Comparison of ENCODE assay signal across 12 cellular contexts in the genomic region with DNA sequence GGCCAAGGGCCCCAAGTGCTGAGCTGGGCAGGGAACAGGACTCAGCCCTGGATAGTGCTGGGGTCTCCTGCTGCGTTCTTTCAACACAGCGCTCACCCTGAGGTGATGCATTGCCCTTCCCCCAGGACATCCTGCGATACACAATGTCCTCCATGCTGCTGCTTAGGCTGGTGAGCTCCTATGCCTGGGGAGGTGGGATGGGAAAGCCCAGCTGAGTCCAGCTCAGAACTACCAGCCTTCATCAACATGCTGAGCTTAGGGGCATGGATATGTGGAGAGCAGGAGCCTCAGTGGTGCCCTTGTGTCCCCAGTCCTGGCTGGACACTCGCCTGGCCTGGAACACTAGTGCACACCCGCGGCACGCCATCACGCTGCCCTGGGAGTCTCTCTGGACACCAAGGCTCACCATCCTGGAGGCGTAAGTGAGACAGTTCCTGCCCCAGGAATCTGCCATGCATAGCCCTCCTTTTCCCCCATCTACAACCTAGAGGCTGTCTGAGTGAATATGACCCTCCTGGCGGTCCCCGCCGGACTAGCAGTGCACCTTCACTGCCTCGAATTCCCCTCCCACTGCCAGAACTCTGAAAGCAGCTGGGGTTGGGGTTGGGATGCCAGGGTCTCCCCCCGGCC. TPM values are rescaled to one million over a fixed set of nuclear protein-coding genes. Genes with fewer than 3 reads are reported as not detected.
DNase-seq lines count a peak whose midpoint lies in the region; ATAC-seq and TF ChIP-seq lines count a peak whose summit lies in the region.
"Had no signal": no experiment of that assay in that cellular context is flagged by ENCODE, and none has a peak within 500 bp of the region (broad histone marks: within the 10 kb centered on the region; RNA-seq: fewer than 3 reads in every experiment).

No MANE protein-coding gene starts in this region.

- no peak overlapping the region for H3K27ac Mint-ChIP-seq in activated naive CD4-positive, alpha-beta T cell treated with anti-CD3 and anti-CD28 coated beads for 36 hours
- H3K27ac Mint-ChIP-seq: T-helper 2 cell treated with Interferon-gamma antibody and Interleukin-4, amounts not matched to agents 5 μg/mL and 100 μg/mL, for 36 hours had no signal

- no peak overlapping the region for H3K4me3 ChIP-seq in fibroblast of pulmonary artery (replicated peaks; ENCODE audit: low read depth, low read length)
- H3K4me3 ChIP-seq: adrenal gland had no signal

- ATAC-seq in sciatic nerve (peak; percentile 2), HG02571 (IDR thresholded peaks at IDR 0.05; ENCODE audit: unreplicated experiment) (no peak)

- no peak overlapping the region for H3K4me3 Mint-ChIP-seq in activated naive CD4-positive, alpha-beta T cell treated with anti-CD3 and anti-CD28 coated beads for 36 hours
- H3K4me3 Mint-ChIP-seq: T-helper 2 cell treated with Interferon-gamma antibody and Interleukin-4, amounts not matched to agents 5 μg/mL and 100 μg/mL, for 36 hours had no signal

- intact Hi-C loops in activated naive CD4-positive, alpha-beta T cell treated with anti-CD3 and anti-CD28 coated beads for 36 hours (cut with micrococcal nuclease): no loop called here
- intact Hi-C loops in sciatic nerve (cut with DNase I): no loop called here

- H3K9me3 Mint-ChIP-seq in activated naive CD4-positive, alpha-beta T cell treated with anti-CD3 and anti-CD28 coated beads for 36 hours: no peaks in the 10 kb centered on the region
- H3K9me3 Mint-ChIP-seq: T-helper 2 cell treated with Interferon-gamma antibody and Interleukin-4, amounts not matched to agents 5 μg/mL and 100 μg/mL, for 36 hours had no signal

- peak; percentile 36 for DNase-seq in activated naive CD4-positive, alpha-beta T cell treated with anti-CD3 and anti-CD28 coated beads, Interleukin-2, amount 50 U/mL, for 16 hours
- DNase-seq in activated naive CD4-positive, alpha-beta T cell treated with anti-CD3 and anti-CD28 coated beads for 36 hours: no peak
- DNase-seq in M059J (ENCODE audit: low read depth): peak; percentile 26
- no peak for DNase-seq in fibroblast of pulmonary artery (ENCODE audit: low read depth)
- peak; percentile 50 for DNase-seq in sciatic nerve (ENCODE audit: low spot score)
- no peak for DNase-seq in NCI-H2107 treated with DMSO at 0.1 percent for 48 hours (lab: John Stamatoyannopoulos, UW; ENCODE audit: unreplicated experiment)
- DNase-seq in stimulated activated CD4-positive, alpha-beta T cell treated with anti-CD3 and anti-CD28 coated beads, Interleukin-2, amount 100 ng/mL, for 24 hours: no peak
- DNase-seq: adrenal gland, DMS153, mesenchymal stem cell had no signal

- TF ChIP-seq CTCF in fibroblast of pulmonary artery (IDR thresholded peaks at IDR 0.05; ENCODE audit: low read length, missing control alignments): peak; percentile 5

- CTCF ChIA-PET in activated naive CD4-positive, alpha-beta T cell treated with anti-CD3 and anti-CD28 coated beads for 36 hours (lab: Charles Lee): interaction anchor here (2.3 kb wide), 1 partner anchor 65 kb away, joined by 11 read pairs; no protein-coding TSS in a partner anchor

- peaks cover 4% of the 10 kb centered on the region for H3K36me3 Mint-ChIP-seq in activated naive CD4-positive, alpha-beta T cell treated with anti-CD3 and anti-CD28 coated beads for 36 hours (ENCODE audit: low read depth)

- H3K4me1 Mint-ChIP-seq in activated naive CD4-positive, alpha-beta T cell treated with anti-CD3 and anti-CD28 coated beads for 36 hours (ENCODE audit: low read depth): peaks cover 45% of the 10 kb centered on the region

- peaks cover 44% of the 10 kb centered on the region for H3K27me3 Mint-ChIP-seq in activated naive CD4-positive, alpha-beta T cell treated with anti-CD3 and anti-CD28 coated beads for 36 hours (ENCODE audit: low read depth)

RNA-seq across cellular contexts. Expression of gene ZACN, which starts 0.7 kb away (rescaled TPM):
- 1 to 10 TPM; 6.4 to 6.5 TPM for total RNA-seq in activated naive CD4-positive, alpha-beta T cell treated with anti-CD3 and anti-CD28 coated beads for 36 hours
- 0.02 TPM in 1 of 2 replicates, not detected in the other for total RNA-seq in M059J (2014; rRNA removed; shearing (Covaris generic))
- not detected for total RNA-seq in sciatic nerve

RNA-seq across cellular contexts. Expression of gene GALR2, which starts 5.1 kb away (rescaled TPM):
- total RNA-seq in activated naive CD4-positive, alpha-beta T cell treated with anti-CD3 and anti-CD28 coated beads for 36 hours: 1 to 10 TPM; 3.3 to 3.6 TPM
- total RNA-seq in M059J (2014; rRNA removed; shearing (Covaris generic)): 0.30 and 0.96 TPM in 2 replicates
- total RNA-seq in sciatic nerve: not detected
- total RNA-seq: adrenal gland had no signal

RNA-seq across cellular contexts. Expression of gene SRP68, which starts 7.4 kb away (rescaled TPM):
- total RNA-seq in activated naive CD4-positive, alpha-beta T cell treated with anti-CD3 and anti-CD28 coated beads for 36 hours: 100 to 1,000 TPM; 127 to 131 TPM
- total RNA-seq in M059J (2014; rRNA removed; shearing (Covaris generic)): 19.0 and 28.5 TPM in 2 replicates
- total RNA-seq in sciatic nerve: 65.1 TPM

RNA-seq across cellular contexts. Expression of gene EXOC7, which starts 23.9 kb away (rescaled TPM):
- 10 to 100 TPM; 43.5 to 46.6 TPM for total RNA-seq in activated naive CD4-positive, alpha-beta T cell treated with anti-CD3 and anti-CD28 coated beads for 36 hours
- total RNA-seq in M059J (2014; rRNA removed; shearing (Covaris generic)): 39.0 and 69.9 TPM in 2 replicates
- total RNA-seq in sciatic nerve: 125 TPM

RNA-seq across cellular contexts. Expression of gene EVPL, which starts 52.6 kb away (rescaled TPM):
- under 1 TPM in 1 of 2 experiments, not detected in 1; 0.14 TPM for total RNA-seq in activated naive CD4-positive, alpha-beta T cell treated with anti-CD3 and anti-CD28 coated beads for 36 hours
- total RNA-seq in M059J (2014; rRNA removed; shearing (Covaris generic)): not detected in 2 replicates
- 1.2 TPM for total RNA-seq in sciatic nerve

Comparison
In these comparisons a context has a peak if more than half of its experiments do, and no peak if none do; other contexts are left out.
1. DNase-seq: peak in activated naive CD4-positive, alpha-beta T cell treated with anti-CD3 and anti-CD28 coated beads, Interleukin-2, amount 50 U/mL, for 16 hours (single experiment), M059J (single experiment) and sciatic nerve (single experiment); none in activated naive CD4-positive, alpha-beta T cell treated with anti-CD3 and anti-CD28 coated beads for 36 hours (single experiment), fibroblast of pulmonary artery (single experiment), NCI-H2107 treated with DMSO at 0.1 percent for 48 hours (single experiment) and stimulated activated CD4-positive, alpha-beta T cell treated with anti-CD3 and anti-CD28 coated beads, Interleukin-2, amount 100 ng/mL, for 24 hours (0 of 2).